26 cellular contexts compared by ENCODE assay signal in genomic region chr1:65538664-65539063, GRCh38.
A peak's percentile ranks its signal among the peaks of the same experiment; 100 is the strongest.
DNase-seq lines count a peak whose midpoint lies in the region; TF ChIP-seq lines count a peak whose summit lies in the region.
"Had no signal": no experiment of that assay in that cellular context is flagged by ENCODE, and none has a peak within 500 bp of the region (broad histone marks: within the 10 kb centered on the region; RNA-seq: fewer than 3 reads in every experiment).

No MANE protein-coding gene starts in this region.

- TF ChIP-seq CTCF in Caco-2 (IDR thresholded peaks at IDR 0.05; ENCODE audit: insufficient read depth in 1 of 2, low read depth in 1 of 2, low read length in 1 of 2, severe bottlenecking in 1 of 2, unreplicated experiment in 1 of 2), result no peak

- BruUV-seq in Caco-2 (replicated peaks; lab: Mats Ljungman, UMichigan), result no TSS peak

- no peaks in the 10 kb centered on the region for H3K27me3 Mint-ChIP-seq in Caco-2 (ENCODE audit: insufficient read depth, unreplicated experiment)
- no peaks in the 10 kb centered on the region for H3K27me3 Mint-ChIP-seq in dendritic cell treated with granulocyte-macrophage colony-stimulating factor and Interleukin-4, amounts not matched to agents 40 ng/mL and 50 ng/mL, for 4 days
- H3K27me3 Mint-ChIP-seq: CD4-positive, alpha-beta T cell; IgD-negative memory B cell had no signal

- POLR2A ChIA-PET in Caco-2 (lab: Charles Lee), result no interaction called here

- H3K27ac Mint-ChIP-seq in Caco-2 (ENCODE audit: unreplicated experiment), result peak overlapping the region; percentile 50
- peak overlapping the region; percentile 77 for H3K27ac Mint-ChIP-seq in dendritic cell treated with granulocyte-macrophage colony-stimulating factor and Interleukin-4, amounts not matched to agents 40 ng/mL and 50 ng/mL, for 4 days
- H3K27ac Mint-ChIP-seq: CD4-positive, alpha-beta T cell; IgD-negative memory B cell had no signal

- peak overlapping the region; percentile 43 for H3K27ac ChIP-seq in mesodermal cell (ENCODE audit: low read depth, low read length, severe bottlenecking)
- H3K27ac ChIP-seq: HL-60, SJSA1 had no signal

- H3K4me3 ChIP-seq in Caco-2 (ENCODE audit: low read depth, low read length) (no peak overlapping the region), mesodermal cell (ENCODE audit: extremely low read depth, insufficient read depth, low read length, poor library complexity, severe bottlenecking) (no peak overlapping the region)
- H3K4me3 ChIP-seq: SJSA1 had no signal

- H3K36me3 ChIP-seq in Caco-2 (ENCODE audit: control insufficient read depth, insufficient read depth, low read length) (no peaks in the 10 kb centered on the region), mesodermal cell (ENCODE audit: control insufficient read depth, insufficient read depth, low read length) (no peaks in the 10 kb centered on the region)
- H3K36me3 ChIP-seq: BLaER1 treated with 17β-estradiol and CSF1 and Interleukin-3, amounts not matched to agents 10 nM and 100 nM; SJSA1 had no signal

- H3K27me3 ChIP-seq in Caco-2 (replicated peaks; ENCODE audit: control insufficient read depth, insufficient read depth, low read length), result no peaks in the 10 kb centered on the region
- H3K27me3 ChIP-seq: SJSA1 had no signal

- H3K4me3 Mint-ChIP-seq in Caco-2 (ENCODE audit: unreplicated experiment), result no peak overlapping the region
- no peak overlapping the region for H3K4me3 Mint-ChIP-seq in dendritic cell treated with granulocyte-macrophage colony-stimulating factor and Interleukin-4, amounts not matched to agents 40 ng/mL and 50 ng/mL, for 4 days
- H3K4me3 Mint-ChIP-seq: CD4-positive, alpha-beta T cell; IgD-negative memory B cell had no signal

- H3K9me3 ChIP-seq in Caco-2 (no peaks in the 10 kb centered on the region), mesodermal cell (ENCODE audit: control insufficient read depth, low read length) (no peaks in the 10 kb centered on the region)
- H3K9me3 ChIP-seq: SJSA1 had no signal

- WGBS in mesodermal cell (ENCODE audit: insufficient coverage in 2 of 2), 2 experiments, result no CpG with 5 or more reads among the region's 1 CpG

- no peaks in the 10 kb centered on the region for H3K36me3 Mint-ChIP-seq in Caco-2 (ENCODE audit: insufficient read depth, unreplicated experiment)
- no peaks in the 10 kb centered on the region for H3K36me3 Mint-ChIP-seq in dendritic cell treated with granulocyte-macrophage colony-stimulating factor and Interleukin-4, amounts not matched to agents 40 ng/mL and 50 ng/mL, for 4 days (ENCODE audit: low read depth)
- H3K36me3 Mint-ChIP-seq: IgD-negative memory B cell had no signal

- intact Hi-C loops in Caco-2 (cut with micrococcal nuclease; ENCODE audit: unreplicated experiment), result no loop called here
- intact Hi-C loops in dendritic cell treated with granulocyte-macrophage colony-stimulating factor and Interleukin-4, amounts not matched to agents 40 ng/mL and 50 ng/mL, for 4 days (cut with micrococcal nuclease), result no loop called here

- DNase-seq in Caco-2, result no peak
- DNase-seq in OCI-M1 (lab: John Stamatoyannopoulos, UW), result peak; percentile 80
- DNase-seq in RPMI8226, result no peak
- DNase-seq in hepatic stellate cell (ENCODE audit: low spot score), result no peak
- DNase-seq in activated naive CD4-positive, alpha-beta T cell treated with anti-CD3 and anti-CD28 coated beads, Interleukin-2, amount 50 U/mL, for 16 hours, result no peak
- DNase-seq in activated CD8-positive, alpha-beta memory T cell treated with anti-CD3 and anti-CD28 coated beads for 24 hours, result no peak
- DNase-seq: CD4-positive, alpha-beta T cell; COR-L47; DMS79; EL; GF-D8; HCEC 1CT; NCI-H1092 treated with DMSO at 0.1 percent for 48 hours; NCI-H1436; NCI-H187 treated with DMSO at 0.1 percent for 48 hours; NCI-H2171 treated with DMSO at 0.1 percent for 48 hours; NCI-H345; NCI-H510A treated with DMSO at 0.1 percent for 48 hours; NCI-H748 treated with DMSO at 0.1 percent for 48 hours; PC-3 had no signal

- peaks cover 12% of the 10 kb centered on the region for H3K4me1 Mint-ChIP-seq in Caco-2 (ENCODE audit: low read depth, unreplicated experiment)
- peaks cover 19% of the 10 kb centered on the region for H3K4me1 Mint-ChIP-seq in dendritic cell treated with granulocyte-macrophage colony-stimulating factor and Interleukin-4, amounts not matched to agents 40 ng/mL and 50 ng/mL, for 4 days (ENCODE audit: low read depth)
- H3K4me1 Mint-ChIP-seq: IgD-negative memory B cell had no signal

- H3K9me3 Mint-ChIP-seq in Caco-2 (ENCODE audit: unreplicated experiment), result peaks cover 12% of the 10 kb centered on the region
- H3K9me3 Mint-ChIP-seq in dendritic cell treated with granulocyte-macrophage colony-stimulating factor and Interleukin-4, amounts not matched to agents 40 ng/mL and 50 ng/mL, for 4 days, result no peaks in the 10 kb centered on the region
- H3K9me3 Mint-ChIP-seq: IgD-negative memory B cell had no signal

- H3K4me1 ChIP-seq in Caco-2 (no peaks in the 10 kb centered on the region), mesodermal cell (ENCODE audit: control insufficient read depth, insufficient read depth, low read length, poor library complexity, severe bottlenecking) (peaks cover 8% of the 10 kb centered on the region)
- H3K4me1 ChIP-seq: SJSA1 had no signal

- CTCF ChIA-PET in Caco-2 (lab: Charles Lee), result no interaction called here
